Comparison of ENCODE assay signal across 12 cellular contexts in genomic region chr16:89449726-89450335, GRCh38. TPM values are rescaled to one million over a fixed set of nuclear protein-coding genes. Genes with fewer than 3 reads are reported as not detected.
DNase-seq lines count a peak whose midpoint lies in the region; ATAC-seq and TF ChIP-seq lines count a peak whose summit lies in the region.
"Had no signal": no experiment of that assay in that cellular context is flagged by ENCODE, and none has a peak within 500 bp of the region (broad histone marks: within the 10 kb centered on the region; RNA-seq: fewer than 3 reads in every experiment).

No MANE protein-coding gene starts in this region.

- ATAC-seq in T-cell (replicated peaks in 1 of 4) = peak in 3 of 4 experiments; percentile 21 to 47 (median 39)
- no peak for ATAC-seq in GM21390 (IDR thresholded peaks at IDR 0.05; ENCODE audit: unreplicated experiment)
- ATAC-seq: stimulated activated naive CD8-positive, alpha-beta T cell treated with anti-CD3 and anti-CD28 coated beads, Interleukin-15, Interleukin-2, amounts not matched to agents 100 U/mL and 50 U/mL, for 24 hours had no signal

- 70% methylated on average over 3 of the region's 3 CpGs for WGBS in thymus

- no peaks in the 10 kb centered on the region for H3K27me3 ChIP-seq in thymus (ENCODE audit: control insufficient read depth, insufficient read depth)

- POLR2A ChIA-PET in T-cell (lab: Charles Lee) = no interaction called here

- no peak overlapping the region for H3K4me3 ChIP-seq in foreskin fibroblast (ENCODE audit: low read depth in 1 of 2, low read length in 2 of 2)
- H3K4me3 ChIP-seq in thymus (ENCODE audit: low read length) = no peak overlapping the region
- H3K4me3 ChIP-seq: lung had no signal

- H3K27ac Mint-ChIP-seq in activated naive CD4-positive, alpha-beta T cell treated with anti-CD3 and anti-CD28 coated beads for 36 hours = peak overlapping the region; percentile 46
- peak overlapping the region; percentile 38 to 59 for H3K27ac Mint-ChIP-seq in T-cell

- peaks cover 66% of the 10 kb centered on the region for H3K4me1 ChIP-seq in thymus (ENCODE audit: control insufficient read depth, insufficient read depth, low read length)

- no peaks in the 10 kb centered on the region for H3K9me3 ChIP-seq in thymus (ENCODE audit: control insufficient read depth)

- CTCF ChIA-PET in activated naive CD4-positive, alpha-beta T cell treated with anti-CD3 and anti-CD28 coated beads for 36 hours (lab: Charles Lee) = no interaction called here
- CTCF ChIA-PET in T-cell (lab: Charles Lee) = no interaction called here

- H3K4me1 Mint-ChIP-seq in activated naive CD4-positive, alpha-beta T cell treated with anti-CD3 and anti-CD28 coated beads for 36 hours (ENCODE audit: low read depth) = peaks cover 88% of the 10 kb centered on the region
- peaks cover 91 to 93% (median 91%) of the 10 kb centered on the region in 3 donors for H3K4me1 Mint-ChIP-seq in T-cell

- H3K27ac ChIP-seq in thymus (ENCODE audit: low read depth) = peak overlapping the region; percentile 74

- peak; percentile 28 for DNase-seq in activated naive CD4-positive, alpha-beta T cell treated with anti-CD3 and anti-CD28 coated beads for 36 hours
- no peak for DNase-seq in activated naive CD4-positive, alpha-beta T cell treated with anti-CD3 and anti-CD28 coated beads, Interleukin-2, amount 50 U/mL, for 16 hours
- no peak for DNase-seq in T-cell
- peak; percentile 34 to 61 for DNase-seq in foreskin fibroblast
- DNase-seq in NCI-H774 (lab: John Stamatoyannopoulos, UW) = no peak
- no peak for DNase-seq in occipital lobe (lab: John Stamatoyannopoulos, UW)
- DNase-seq: amygdala; NCI-H1105; stimulated activated naive CD8-positive, alpha-beta T cell treated with anti-CD3 and anti-CD28 coated beads, Interleukin-15, Interleukin-2, amounts not matched to agents 100 U/mL and 50 U/mL, for 24 hours had no signal

- H3K4me3 Mint-ChIP-seq in activated naive CD4-positive, alpha-beta T cell treated with anti-CD3 and anti-CD28 coated beads for 36 hours = no peak overlapping the region
- peak overlapping the region; percentile 25 to 32 (median 28) for H3K4me3 Mint-ChIP-seq in T-cell

- peaks cover 2% of the 10 kb centered on the region for H3K36me3 Mint-ChIP-seq in activated naive CD4-positive, alpha-beta T cell treated with anti-CD3 and anti-CD28 coated beads for 36 hours (ENCODE audit: low read depth)
- H3K36me3 Mint-ChIP-seq in T-cell = no peaks in the 10 kb centered on the region

- H3K27me3 Mint-ChIP-seq in activated naive CD4-positive, alpha-beta T cell treated with anti-CD3 and anti-CD28 coated beads for 36 hours (ENCODE audit: low read depth) = no peaks in the 10 kb centered on the region
- H3K27me3 Mint-ChIP-seq in T-cell = no peaks in the 10 kb centered on the region

- intact Hi-C loops in activated naive CD4-positive, alpha-beta T cell treated with anti-CD3 and anti-CD28 coated beads for 36 hours (cut with micrococcal nuclease) = no loop called here

- no peak for TF ChIP-seq CTCF in foreskin fibroblast (IDR thresholded peaks at IDR 0.05; ENCODE audit: low read depth, low read length)

- no peaks in the 10 kb centered on the region for H3K36me3 ChIP-seq in thymus (ENCODE audit: control insufficient read depth, insufficient read depth)

- no peaks in the 10 kb centered on the region for H3K9me3 Mint-ChIP-seq in activated naive CD4-positive, alpha-beta T cell treated with anti-CD3 and anti-CD28 coated beads for 36 hours
- no peaks in the 10 kb centered on the region for H3K9me3 Mint-ChIP-seq in T-cell

RNA-seq across cellular contexts. Expression of gene ANKRD11, which starts 40.5 kb away (rescaled TPM):
- total RNA-seq in activated naive CD4-positive, alpha-beta T cell treated with anti-CD3 and anti-CD28 coated beads for 36 hours = 100 to 1,000 TPM; 174 to 177 TPM
- total RNA-seq in T-cell = 100 to 1,000 TPM; 257 to 294 (median 271) TPM
- 79.5 TPM for polyA plus RNA-seq in thymus
- total RNA-seq in occipital lobe = 27.5 TPM

RNA-seq across cellular contexts. Expression of gene SPG7, which starts 58.4 kb away (rescaled TPM):
- total RNA-seq in activated naive CD4-positive, alpha-beta T cell treated with anti-CD3 and anti-CD28 coated beads for 36 hours = 10 to 100 TPM; 62.4 to 67.7 TPM
- 100 to 1,000 TPM; 161 to 203 (median 184) TPM for total RNA-seq in T-cell
- 164 TPM for polyA plus RNA-seq in thymus
- total RNA-seq in occipital lobe = 78.1 TPM

Comparison
In these comparisons a context has a peak if more than half of its experiments do, and no peak if none do; other contexts are left out.
1. DNase-seq: peak in activated naive CD4-positive, alpha-beta T cell treated with anti-CD3 and anti-CD28 coated beads for 36 hours (single experiment) and foreskin fibroblast (2 of 2); none in activated naive CD4-positive, alpha-beta T cell treated with anti-CD3 and anti-CD28 coated beads, Interleukin-2, amount 50 U/mL, for 16 hours (single experiment), T-cell (0 of 34), NCI-H774 (single experiment) and occipital lobe (single experiment).